In the genomic region with DNA sequence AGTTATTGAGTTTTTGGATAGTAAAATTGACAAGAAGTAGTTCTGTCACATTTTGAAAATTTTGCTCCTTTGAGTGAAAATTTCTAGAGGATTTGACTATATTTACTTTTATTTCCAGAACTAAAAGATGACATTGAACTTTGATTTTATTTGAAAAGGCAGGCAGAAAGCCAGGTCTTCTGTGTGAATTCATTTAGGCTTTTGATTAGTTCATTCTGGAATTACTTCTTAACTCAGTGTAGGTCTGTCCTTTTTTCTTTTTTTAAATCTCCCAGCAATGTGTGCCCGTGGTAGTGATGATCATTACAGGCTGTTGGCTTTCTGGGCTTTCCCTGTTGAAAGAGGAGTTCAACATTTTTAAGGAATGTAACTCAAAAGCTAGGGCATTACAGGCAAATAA, we compare ENCODE assay signal across 16 cellular contexts. TPM values are rescaled to one million over a fixed set of nuclear protein-coding genes. Genes with fewer than 3 reads are reported as not detected.
DNase-seq lines count a peak whose midpoint lies in the region; ATAC-seq, FAIRE-seq and TF ChIP-seq lines count a peak whose summit lies in the region.
"Had no signal": no experiment of that assay in that cellular context is flagged by ENCODE, and none has a peak within 500 bp of the region (broad histone marks: within the 10 kb centered on the region; RNA-seq: fewer than 3 reads in every experiment).

No MANE protein-coding gene starts in this region.

- peaks cover 17 to 35% (median 31%) of the 10 kb centered on the region in 4 donors for H3K4me1 ChIP-seq in esophagus muscularis mucosa
- H3K4me1 ChIP-seq in pancreas = peaks cover 13 to 18% (median 17%) of the 10 kb centered on the region in 3 donors
- peaks cover 0 to 34% (median 12%) of the 10 kb centered on the region in 4 donors for H3K4me1 ChIP-seq in tibial artery
- H3K4me1 ChIP-seq: HAP-1 had no signal

- TF ChIP-seq CTCF in esophagus muscularis mucosa (IDR thresholded peaks at IDR 0.05) (no peak), pancreas (IDR thresholded peaks at IDR 0.05) (no peak), tibial artery (IDR thresholded peaks at IDR 0.05) (no peak)

- H3K4me1 Mint-ChIP-seq in activated naive CD8-positive, alpha-beta T cell treated with anti-CD3 and anti-CD28 coated beads, Interleukin-2, amount 50 U/mL, for 24 hours = peaks cover 4% of the 10 kb centered on the region
- H3K4me1 Mint-ChIP-seq in activated naive CD8-positive, alpha-beta T cell treated with anti-CD3 and anti-CD28 coated beads for 36 hours = peaks cover 15% of the 10 kb centered on the region

- H3K36me3 Mint-ChIP-seq in activated naive CD8-positive, alpha-beta T cell treated with anti-CD3 and anti-CD28 coated beads, Interleukin-2, amount 50 U/mL, for 24 hours (ENCODE audit: low read depth) = peaks cover 4% of the 10 kb centered on the region
- peaks cover 3% of the 10 kb centered on the region for H3K36me3 Mint-ChIP-seq in activated naive CD8-positive, alpha-beta T cell treated with anti-CD3 and anti-CD28 coated beads for 36 hours

- H3K27me3 Mint-ChIP-seq in activated naive CD8-positive, alpha-beta T cell treated with anti-CD3 and anti-CD28 coated beads, Interleukin-2, amount 50 U/mL, for 24 hours = no peaks in the 10 kb centered on the region
- no peaks in the 10 kb centered on the region for H3K27me3 Mint-ChIP-seq in activated naive CD8-positive, alpha-beta T cell treated with anti-CD3 and anti-CD28 coated beads for 36 hours

- H3K27ac Mint-ChIP-seq in activated naive CD8-positive, alpha-beta T cell treated with anti-CD3 and anti-CD28 coated beads, Interleukin-2, amount 50 U/mL, for 24 hours = peak overlapping the region; percentile 15
- no peak overlapping the region for H3K27ac Mint-ChIP-seq in activated naive CD8-positive, alpha-beta T cell treated with anti-CD3 and anti-CD28 coated beads for 36 hours

- no peak for DNase-seq in activated naive CD8-positive, alpha-beta T cell treated with anti-CD3 and anti-CD28 coated beads, Interleukin-2, amount 50 U/mL, for 24 hours
- DNase-seq in activated naive CD8-positive, alpha-beta T cell treated with anti-CD3 and anti-CD28 coated beads for 36 hours = no peak
- DNase-seq in esophagus muscularis mucosa (ENCODE audit: extremely low spot score) = no peak
- no peak for DNase-seq in pancreas
- no peak for DNase-seq in tibial artery
- no peak for DNase-seq in NCI-H128 (lab: John Stamatoyannopoulos, UW; ENCODE audit: unreplicated experiment)
- DNase-seq in NCI-H774 (lab: John Stamatoyannopoulos, UW) = no peak
- no peak for DNase-seq in GF-D8 (lab: John Stamatoyannopoulos, UW)
- DNase-seq: 8988T; DMS153; NCI-H1048; NCI-H226; NCI-H526; NK-92 treated with Interleukin-12 subunit alpha and Interleukin-12 subunit beta, amount 100 ng/mL, for 24 hours had no signal

- H3K27ac ChIP-seq in esophagus muscularis mucosa (replicated peaks in 1 of 4) = peak overlapping the region in 3 of 4 donors; percentile 20 to 65 (median 35)
- H3K27ac ChIP-seq in pancreas = peak overlapping the region in 1 of 4 donors; percentile 15
- H3K27ac ChIP-seq in tibial artery = peak overlapping the region; percentile 34 to 45
- H3K27ac ChIP-seq: RWPE1 had no signal

- FAIRE-seq in pancreas (lab: Jason Lieb, UNC) = no peak

- H3K36me3 ChIP-seq in esophagus muscularis mucosa (peaks cover 7 to 38% (median 31%) of the 10 kb centered on the region in 4 donors), pancreas (peaks cover 0 to 14% (median 0%) of the 10 kb centered on the region in 3 donors), tibial artery (peaks cover 9 to 19% (median 16%) of the 10 kb centered on the region in 3 donors)

- no peak for TF ChIP-seq POLR2A in esophagus muscularis mucosa (IDR thresholded peaks at IDR 0.05; ENCODE audit: low read depth)

- H3K4me3 ChIP-seq in esophagus muscularis mucosa (no peak overlapping the region), pancreas (no peak overlapping the region), tibial artery (no peak overlapping the region)
- H3K4me3 ChIP-seq: HAP-1 had no signal

- H3K9me3 ChIP-seq in esophagus muscularis mucosa = no peaks in the 10 kb centered on the region
- H3K9me3 ChIP-seq in pancreas = no peaks in the 10 kb centered on the region
- no peaks in the 10 kb centered on the region for H3K9me3 ChIP-seq in tibial artery
- H3K9me3 ChIP-seq: HAP-1 had no signal

- 37% methylated on average over 1 of the region's 1 CpG for WGBS in esophagus muscularis mucosa
- 4 to 10% methylated on average over 1 of the region's 1 CpG for WGBS in pancreas, 2 donors

- no peak overlapping the region for H3K4me3 Mint-ChIP-seq in activated naive CD8-positive, alpha-beta T cell treated with anti-CD3 and anti-CD28 coated beads, Interleukin-2, amount 50 U/mL, for 24 hours
- H3K4me3 Mint-ChIP-seq in activated naive CD8-positive, alpha-beta T cell treated with anti-CD3 and anti-CD28 coated beads for 36 hours = no peak overlapping the region

- no peaks in the 10 kb centered on the region for H3K9me3 Mint-ChIP-seq in activated naive CD8-positive, alpha-beta T cell treated with anti-CD3 and anti-CD28 coated beads, Interleukin-2, amount 50 U/mL, for 24 hours
- H3K9me3 Mint-ChIP-seq in activated naive CD8-positive, alpha-beta T cell treated with anti-CD3 and anti-CD28 coated beads for 36 hours = no peaks in the 10 kb centered on the region

- H3K27me3 ChIP-seq in esophagus muscularis mucosa (no peaks in the 10 kb centered on the region), pancreas (no peaks in the 10 kb centered on the region), tibial artery (no peaks in the 10 kb centered on the region)

- TF ChIP-seq EP300 in esophagus muscularis mucosa (IDR thresholded peaks at IDR 0.05) = no peak

- no peak for ATAC-seq in activated naive CD8-positive, alpha-beta T cell treated with anti-CD3 and anti-CD28 coated beads, Interleukin-2, amount 50 U/mL, for 24 hours
- ATAC-seq in pancreas = peak in 3 of 4 donors; percentile 24 to 34 (median 31)

- intact Hi-C loops in esophagus muscularis mucosa (cut with DNase I) (no loop called here), pancreas (cut with DNase I) (no loop called here), tibial artery (cut with DNase I; ENCODE audit: low total_unique reads) (no loop called here)

RNA-seq across cellular contexts. Expression of a gene that starts 53.8 kb away (rescaled TPM):
- total RNA-seq in activated naive CD8-positive, alpha-beta T cell treated with anti-CD3 and anti-CD28 coated beads for 36 hours = 10 to 100 TPM; 19.8 to 20.9 TPM
- total RNA-seq in esophagus muscularis mucosa = 10 to 100 TPM; 16.2 to 23.2 (median 19.5) TPM
- 10 to 100 TPM; 19.6 to 28.2 (median 23.9) TPM for total RNA-seq in pancreas
- 10 to 100 TPM in 1 of 2 donors, 1 to 10 TPM in 1; 8.8 to 14.4 TPM for polyA plus RNA-seq in pancreas

RNA-seq across cellular contexts. Expression of a gene that starts 58.9 kb away (rescaled TPM):
- 10 to 100 TPM; 14.3 to 17.4 TPM for total RNA-seq in activated naive CD8-positive, alpha-beta T cell treated with anti-CD3 and anti-CD28 coated beads for 36 hours
- total RNA-seq in esophagus muscularis mucosa (10 to 100 TPM; 12.6 to 21.2 (median 16.3) TPM), pancreas (10 to 100 TPM; 21.0 to 25.9 (median 23.6) TPM)
- polyA plus RNA-seq in pancreas = 10 to 100 TPM; 27.1 to 71.9 TPM
